20 cellular contexts compared by ENCODE assay signal in genomic region chr16:6857575-6857974, GRCh38.
DNase-seq lines count a peak whose midpoint lies in the region; ATAC-seq, FAIRE-seq and TF ChIP-seq lines count a peak whose summit lies in the region.
"Had no signal": no experiment of that assay in that cellular context is flagged by ENCODE, and none has a peak within 500 bp of the region (broad histone marks: within the 10 kb centered on the region; RNA-seq: fewer than 3 reads in every experiment).

No MANE protein-coding gene starts in this region.

- H2AK9ac ChIP-seq in IMR-90 (replicated peaks; ENCODE audit: low read depth, low read length, poor library complexity): no peak overlapping the region

- no peak overlapping the region for H2BK15ac ChIP-seq in IMR-90 (ENCODE audit: low read depth, low read length)
- H2BK15ac ChIP-seq in H1 (ENCODE audit: low read length): no peak overlapping the region

- H2AK5ac ChIP-seq in IMR-90 (ENCODE audit: low read depth, low read length): no peak overlapping the region
- H2AK5ac ChIP-seq in H1 (ENCODE audit: low read depth, low read length): no peak overlapping the region

- in situ Hi-C loops in IMR-90 (cut with MboI; ENCODE audit: low sequenced_read_pairs): no loop called here

- H3K4me2 ChIP-seq in IMR-90 (ENCODE audit: low read depth, low read length) (no peak overlapping the region), H1 (ENCODE audit: insufficient read depth in 1 of 2, low read depth in 2 of 2, low read length in 2 of 2) (no peak overlapping the region)
- H3K4me2 ChIP-seq: GM23338, KMS-11 had no signal

- H3K4ac ChIP-seq in IMR-90 (ENCODE audit: low read depth, low read length) (no peak overlapping the region), H1 (replicated peaks; ENCODE audit: insufficient read length, low read depth, low read length) (no peak overlapping the region)

- TF ChIP-seq CTCF in IMR-90 (conservative IDR thresholded peaks at IDR 0.05; ENCODE audit: low read depth, low read length): no peak
- TF ChIP-seq CTCF in H1 (IDR thresholded peaks at IDR 0.05; ENCODE audit: control extremely low read depth in 1 of 3, insufficient read depth in 1 of 3, low read depth in 1 of 3, low read length in 3 of 3): no peak
- no peak for TF ChIP-seq CTCF in vagina (IDR thresholded peaks at IDR 0.05)

- H3K23me2 ChIP-seq in H1 (ENCODE audit: low read depth, low read length): no peaks in the 10 kb centered on the region

- H3K14ac ChIP-seq in IMR-90 (replicated peaks; ENCODE audit: low read depth, low read length) (no peak overlapping the region), H1 (ENCODE audit: insufficient read length) (no peak overlapping the region)

- no peak overlapping the region for H4K8ac ChIP-seq in IMR-90 (ENCODE audit: low read depth in 2 of 2, low read length in 2 of 2)
- no peak overlapping the region for H4K8ac ChIP-seq in H1 (ENCODE audit: extremely low read depth, insufficient read depth, low read length)

- H2BK5ac ChIP-seq in IMR-90 (ENCODE audit: low read depth, low read length, poor library complexity, severe bottlenecking) (no peak overlapping the region), H1 (ENCODE audit: low read depth, low read length) (no peak overlapping the region)

- H3K4me1 ChIP-seq in IMR-90 (ENCODE audit: control insufficient read depth, insufficient read depth, low read length): no peaks in the 10 kb centered on the region
- peaks cover 0 to 11% (median 0%) of the 10 kb centered on the region in 4 experiments; a peak in 1 of 7 replicates for H3K4me1 ChIP-seq in H1 (replicated peaks in 1 of 4; ENCODE audit: control insufficient read depth in 3 of 4, insufficient read depth in 4 of 4, low read length in 3 of 4)
- no peaks in the 10 kb centered on the region for H3K4me1 ChIP-seq in vagina
- H3K4me1 ChIP-seq: Caco-2 had no signal

- H2BK12ac ChIP-seq in H1 (ENCODE audit: low read depth, low read length): no peak overlapping the region

- DNase-seq in ELF-1 (ENCODE audit: low read depth, low spot score): peak; percentile 2
- DNase-seq in IMR-90: no peak
- DNase-seq in H1 (ENCODE audit: low read depth in 1 of 2, low spot score in 2 of 2): no peak
- DNase-seq in vagina (ENCODE audit: extremely low spot score in 2 of 2): no peak
- no peak for DNase-seq in NCI-H1105 treated with DMSO at 0.1 percent for 48 hours (lab: John Stamatoyannopoulos, UW)
- DNase-seq in activated CD4-positive, CD25-positive, alpha-beta regulatory T cell treated with anti-CD3 and anti-CD28 coated beads, Interleukin-2, amount 50 U/mL, for 72 hours: no peak
- DNase-seq: AML-193; Caco-2; CD4-positive, alpha-beta T cell; GF-D8; H7; HFFc6 had no signal

- POLR2A ChIA-PET in IMR-90 (lab: Charles Lee; ENCODE audit: unreplicated experiment) (no interaction called here), H1 (lab: Charles Lee; ENCODE audit: partially characterized antibody) (no interaction called here)

- no peak overlapping the region for H2BK20ac ChIP-seq in IMR-90 (ENCODE audit: low read depth, low read length)
- H2BK20ac ChIP-seq in H1 (ENCODE audit: low read length): no peak overlapping the region

- BruUV-seq in IMR-90 (replicated peaks; lab: Mats Ljungman, UMichigan): no TSS peak

- TF ChIP-seq EP300 in H1 (IDR thresholded peaks at IDR 0.05; ENCODE audit: borderline replicate concordance in 1 of 2, low read depth in 2 of 2, low read length in 2 of 2): no peak

- H3K4me3 ChIP-seq in IMR-90 (ENCODE audit: insufficient read depth, low read depth, low read length) (no peak overlapping the region), H1 (ENCODE audit: extremely low read depth in 1 of 4, insufficient read depth in 2 of 4, low read depth in 3 of 4, low read length in 4 of 4) (no peak overlapping the region), vagina (no peak overlapping the region)
- H3K4me3 ChIP-seq: GM23338 had no signal

- H3K79me1 ChIP-seq in IMR-90 (ENCODE audit: low read depth in 1 of 2, low read length in 2 of 2) (no peaks in the 10 kb centered on the region), H1 (ENCODE audit: low read depth, low read length) (no peaks in the 10 kb centered on the region)

- intact Hi-C loops in IMR-90 (cut with micrococcal nuclease) (no loop called here), vagina (cut with DNase I) (no loop called here)

- ATAC-seq in IMR-90 (ENCODE audit: low read depth): no peak
- ATAC-seq in HG03045 (IDR thresholded peaks at IDR 0.05; ENCODE audit: unreplicated experiment): no peak
- ATAC-seq: GM23338, HCT116 had no signal

- H3K9ac ChIP-seq in IMR-90 (ENCODE audit: low read depth, low read length) (no peak overlapping the region), H1 (replicated peaks in 1 of 4; ENCODE audit: extremely low read depth in 1 of 4, low read depth in 3 of 4, low read length in 3 of 4) (no peak overlapping the region)
- H3K9ac ChIP-seq: KMS-11 had no signal

- H3K9me1 ChIP-seq in IMR-90 (ENCODE audit: insufficient read depth, low read length): no peaks in the 10 kb centered on the region

- H3K27ac ChIP-seq in IMR-90 (ENCODE audit: insufficient read depth, low read length) (no peak overlapping the region), H1 (ENCODE audit: low read depth, low read length) (no peak overlapping the region), vagina (peak overlapping the region; percentile 27)
- H3K27ac ChIP-seq: C4-2B, KMS-11 had no signal

- H3K18ac ChIP-seq in IMR-90 (ENCODE audit: low read depth, low read length) (no peak overlapping the region), H1 (ENCODE audit: extremely low read depth, low read length) (no peak overlapping the region)

- TF ChIP-seq POLR2A in IMR-90 (IDR thresholded peaks at IDR 0.05; ENCODE audit: low read depth, low read length): no peak
- no peak for TF ChIP-seq POLR2A in H1 (IDR thresholded peaks at IDR 0.05; ENCODE audit: control extremely low read depth in 1 of 2, low read depth in 2 of 2, low read length in 2 of 2)
- TF ChIP-seq POLR2A in vagina (IDR thresholded peaks at IDR 0.05): no peak

- no peaks in the 10 kb centered on the region for H3K36me3 ChIP-seq in IMR-90 (ENCODE audit: control insufficient read depth, insufficient read depth, low read length)
- no peaks in the 10 kb centered on the region for H3K36me3 ChIP-seq in H1 (ENCODE audit: control insufficient read depth in 2 of 4, insufficient read depth in 4 of 4, low read length in 3 of 4)
- no peaks in the 10 kb centered on the region for H3K36me3 ChIP-seq in vagina

- dilution Hi-C loops in IMR-90 (cut with HindIII; ENCODE audit: low sequenced_read_pairs, unreplicated experiment): no loop called here

- WGBS in IMR-90 (ENCODE audit: extremely low coverage in 2 of 2, insufficient read length in 1 of 2), 2 experiments: no CpG with 5 or more reads among the region's 5 CpGs
- WGBS in H1 (ENCODE audit: extremely low coverage in 1 of 2, insufficient coverage in 1 of 2, insufficient read length in 1 of 2, insufficient replicate concordance in 2 of 2, low coverage in 1 of 2, low lambda C conversion rate in 2 of 2, missing lambda C conversion rate in 1 of 2), 2 experiments: 56% methylated on average over 5 of the region's 5 CpGs; no CpG with 5 or more reads in 1 of the 2 experiments

- H4K20me1 ChIP-seq in IMR-90 (ENCODE audit: insufficient read depth, low read length): no peaks in the 10 kb centered on the region
- H4K20me1 ChIP-seq in H1 (replicated peaks in 1 of 2; ENCODE audit: control insufficient read depth in 1 of 2, insufficient read depth in 2 of 2, low read length in 2 of 2): peaks cover 5 to 10% of the 10 kb centered on the region in 2 experiments

- H3K9me3 ChIP-seq in IMR-90 (ENCODE audit: control insufficient read depth, insufficient read depth, low read length) (peaks cover 5% of the 10 kb centered on the region; the same call in 1 of the 2 replicates), H1 (ENCODE audit: insufficient read depth in 2 of 2, low read depth in 1 of 2, low read length in 1 of 2) (no peaks in the 10 kb centered on the region), vagina (no peaks in the 10 kb centered on the region)
- H3K9me3 ChIP-seq: Caco-2 had no signal

- no peak for FAIRE-seq in H1 (lab: Jason Lieb, UNC)
- FAIRE-seq: A204.1, GM19239, HTR-8/SVneo had no signal

- no peaks in the 10 kb centered on the region for H3K79me2 ChIP-seq in H1 (ENCODE audit: control insufficient read depth in 1 of 2, insufficient read depth in 2 of 2, low read length in 2 of 2)

- no peak overlapping the region for H2AFZ ChIP-seq in IMR-90 (replicated peaks; ENCODE audit: low read length, poor library complexity)
- no peak overlapping the region for H2AFZ ChIP-seq in H1 (ENCODE audit: low read length)
- H2AFZ ChIP-seq: GM23338 had no signal

- H3K56ac ChIP-seq in IMR-90 (ENCODE audit: extremely low read depth, insufficient read depth, low read length) (no peak overlapping the region), H1 (replicated peaks; ENCODE audit: insufficient read length, low read depth, low read length) (no peak overlapping the region)

- H4K5ac ChIP-seq in IMR-90 (ENCODE audit: low read depth, low read length): no peak overlapping the region
- no peak overlapping the region for H4K5ac ChIP-seq in H1 (ENCODE audit: insufficient read length, low read depth, low read length)

- H4K91ac ChIP-seq in IMR-90 (ENCODE audit: insufficient read depth, low read depth, low read length): no peak overlapping the region
- H4K91ac ChIP-seq in H1 (replicated peaks; ENCODE audit: insufficient read length, low read length): no peak overlapping the region

- H2BK120ac ChIP-seq in IMR-90 (ENCODE audit: low read depth, low read length): no peak overlapping the region
- H2BK120ac ChIP-seq in H1 (replicated peaks; ENCODE audit: low read depth, low read length): no peak overlapping the region

- CTCF ChIA-PET in IMR-90 (lab: Yijun Ruan, JAX): no interaction called here
- CTCF ChIA-PET in H1 (lab: Charles Lee; ENCODE audit: partially characterized antibody): interaction anchor here (1.0 kb wide), 2 partner anchors 9 to 173 kb away, joined by 3 read pairs; no protein-coding TSS in a partner anchor

- no peak overlapping the region for H3K23ac ChIP-seq in IMR-90 (ENCODE audit: low read depth, low read length)
- H3K23ac ChIP-seq in H1 (ENCODE audit: insufficient read length): no peak overlapping the region

- no peaks in the 10 kb centered on the region for H3K27me3 ChIP-seq in IMR-90 (ENCODE audit: control insufficient read depth, insufficient read depth, low read length)
- H3K27me3 ChIP-seq in H1 (replicated peaks in 1 of 4; ENCODE audit: control insufficient read depth in 3 of 4, extremely low read depth in 1 of 4, insufficient read depth in 3 of 4, low read length in 3 of 4): peaks cover 54 to 79% (median 59%) of the 10 kb centered on the region in 4 experiments
- no peaks in the 10 kb centered on the region for H3K27me3 ChIP-seq in vagina

- no peak for TF ChIP-seq RAD21 in IMR-90 (IDR thresholded peaks at IDR 0.05; ENCODE audit: low read length)
- no peak for TF ChIP-seq RAD21 in H1 (IDR thresholded peaks at IDR 0.05 in 1 of 2, conservative IDR thresholded peaks at IDR 0.05 in 1 of 2; ENCODE audit: low read depth in 2 of 2, low read length in 2 of 2)

TF ChIP-seq in IMR-90, 13 proteins besides CTCF, POLR2A, EP300 and RAD21:
- TF ChIP-seq SMC3 (IDR thresholded peaks at IDR 0.05; ENCODE audit: low read depth, low read length): no peak
- TF ChIP-seq MAFK (IDR thresholded peaks at IDR 0.05; ENCODE audit: low read depth, low read length): peak; percentile 83

TF ChIP-seq in H1, 55 proteins besides CTCF, POLR2A, EP300 and RAD21 (continues in another document):
- TF ChIP-seq MAFK (IDR thresholded peaks at IDR 0.05; ENCODE audit: low read depth, low read length) (peak; percentile 95), SUZ12 (IDR thresholded peaks at IDR 0.05; ENCODE audit: low read length) (peak; percentile 23; the same call in 1 of the 2 replicates)
